In genomic region chr1:2415801-2416208, GRCh38 we compare ENCODE assay signal across 10 cellular contexts. TPM values are rescaled to one million over a fixed set of nuclear protein-coding genes. Genes with fewer than 3 reads are reported as not detected.
DNase-seq lines count a peak whose midpoint lies in the region; ATAC-seq and TF ChIP-seq lines count a peak whose summit lies in the region.
"Had no signal": no experiment of that assay in that cellular context is flagged by ENCODE, and none has a peak within 500 bp of the region (broad histone marks: within the 10 kb centered on the region; RNA-seq: fewer than 3 reads in every experiment).

No MANE protein-coding gene starts in this region.

- no peak overlapping the region for H3K4me3 ChIP-seq in BLaER1
- peak overlapping the region; percentile 34 for H3K4me3 ChIP-seq in lower lobe of right lung

- TF ChIP-seq POLR2A in GM19099 (IDR thresholded peaks at IDR 0.05; ENCODE audit: extremely low read depth, insufficient read length, low read depth): peak; percentile 42

- CTCF ChIA-PET in activated CD8-positive, alpha-beta T cell treated with anti-CD3 and anti-CD28 coated beads for 36 hours (lab: Charles Lee): interaction anchor here (0.9 to 3.0 kb wide), 9 partner anchors 8 to 221 kb away, joined by 3 to 25 read pairs (median 6); partner anchors contain the start of genes FAAP20 and PANK4

- H4K20me1 ChIP-seq in BLaER1: no peaks in the 10 kb centered on the region

- H3K27me3 Mint-ChIP-seq in activated CD8-positive, alpha-beta T cell treated with anti-CD3 and anti-CD28 coated beads for 36 hours: no peaks in the 10 kb centered on the region

- H3K27ac ChIP-seq in BLaER1 (no peak overlapping the region), lower lobe of right lung (peak overlapping the region; percentile 62)
- H3K27ac ChIP-seq: KMS-11 had no signal

- H3K4me2 ChIP-seq in BLaER1: peak overlapping the region; percentile 99
- H3K4me2 ChIP-seq: KMS-11 had no signal

- peaks cover 3% of the 10 kb centered on the region; the same call in 1 of the 2 replicates for H3K27me3 ChIP-seq in BLaER1
- H3K27me3 ChIP-seq in lower lobe of right lung (ENCODE audit: low read depth): peaks cover 56% of the 10 kb centered on the region

- H3K36me3 Mint-ChIP-seq in activated CD8-positive, alpha-beta T cell treated with anti-CD3 and anti-CD28 coated beads for 36 hours (ENCODE audit: low read depth): peaks cover 4% of the 10 kb centered on the region

- H3K4me1 Mint-ChIP-seq in activated CD8-positive, alpha-beta T cell treated with anti-CD3 and anti-CD28 coated beads for 36 hours (ENCODE audit: low read depth): peaks cover 32% of the 10 kb centered on the region

- POLR2A ChIA-PET in activated CD8-positive, alpha-beta T cell treated with anti-CD3 and anti-CD28 coated beads for 36 hours (lab: Charles Lee): interaction anchor here (0.6 to 1.7 kb wide), 8 partner anchors 8 to 169 kb away, joined by 3 to 6 read pairs (median 3); partner anchors contain the start of gene TNFRSF14

- peak; percentile 72 for DNase-seq in activated CD8-positive, alpha-beta T cell treated with anti-CD3 and anti-CD28 coated beads for 36 hours
- DNase-seq in lower lobe of right lung: no peak
- DNase-seq in amniotic stem cell (lab: John Stamatoyannopoulos, UW): no peak
- DNase-seq in AG20443 (ENCODE audit: low spot score): no peak
- DNase-seq: H7 had no signal

- intact Hi-C loops in activated CD8-positive, alpha-beta T cell treated with anti-CD3 and anti-CD28 coated beads for 36 hours (cut with micrococcal nuclease): loop anchor here (2.0 kb wide), 1 partner anchor 109 kb away; no protein-coding TSS in a partner anchor
- intact Hi-C loops in lower lobe of right lung (cut with DNase I): no loop called here

- peak; percentile 19 for ATAC-seq in activated CD8-positive, alpha-beta T cell treated with anti-CD3 and anti-CD28 coated beads for 36 hours
- ATAC-seq in lower lobe of right lung: no peak
- ATAC-seq in HG02759 (IDR thresholded peaks at IDR 0.05; ENCODE audit: unreplicated experiment): no peak
- no peak for ATAC-seq in HG03175 (IDR thresholded peaks at IDR 0.05; ENCODE audit: unreplicated experiment)

- peak overlapping the region; percentile 73 for H3K4me3 Mint-ChIP-seq in activated CD8-positive, alpha-beta T cell treated with anti-CD3 and anti-CD28 coated beads for 36 hours

- no peaks in the 10 kb centered on the region for H3K36me3 ChIP-seq in BLaER1
- no peaks in the 10 kb centered on the region for H3K36me3 ChIP-seq in lower lobe of right lung

- no peak overlapping the region for H3K9ac ChIP-seq in BLaER1
- H3K9ac ChIP-seq: KMS-11 had no signal

- no peaks in the 10 kb centered on the region for H3K9me3 Mint-ChIP-seq in activated CD8-positive, alpha-beta T cell treated with anti-CD3 and anti-CD28 coated beads for 36 hours

- peak overlapping the region; percentile 70 for H3K27ac Mint-ChIP-seq in activated CD8-positive, alpha-beta T cell treated with anti-CD3 and anti-CD28 coated beads for 36 hours

- TF ChIP-seq CTCF in activated CD8-positive, alpha-beta T cell treated with anti-CD3 and anti-CD28 coated beads for 36 hours (IDR thresholded peaks at IDR 0.05): no peak
- TF ChIP-seq CTCF in lower lobe of right lung (IDR thresholded peaks at IDR 0.05): no peak

- H3K9me3 ChIP-seq in BLaER1 (no peaks in the 10 kb centered on the region), lower lobe of right lung (no peaks in the 10 kb centered on the region)

- peaks cover 58% of the 10 kb centered on the region for H3K4me1 ChIP-seq in BLaER1
- peaks cover 32% of the 10 kb centered on the region for H3K4me1 ChIP-seq in lower lobe of right lung

RNA-seq across cellular contexts. Expression of gene PEX10, which starts 3.4 kb away (rescaled TPM):
- 10 to 100 TPM; 17.1 to 19.0 TPM for total RNA-seq in activated CD8-positive, alpha-beta T cell treated with anti-CD3 and anti-CD28 coated beads for 36 hours
- 12.4 TPM for total RNA-seq in lower lobe of right lung

RNA-seq across cellular contexts. Expression of gene RER1, which starts 24.2 kb away (rescaled TPM):
- 100 to 1,000 TPM; 120 to 131 TPM for total RNA-seq in activated CD8-positive, alpha-beta T cell treated with anti-CD3 and anti-CD28 coated beads for 36 hours
- 133 TPM for total RNA-seq in lower lobe of right lung

RNA-seq across cellular contexts. Expression of gene MORN1, which starts 24.5 kb away (rescaled TPM):
- total RNA-seq in activated CD8-positive, alpha-beta T cell treated with anti-CD3 and anti-CD28 coated beads for 36 hours: 1 to 10 TPM; 5.9 to 6.6 TPM
- 13.4 TPM for total RNA-seq in lower lobe of right lung
